In genomic region chr2:237427807-237428506, GRCh38 we compare ENCODE assay signal across 9 cellular contexts. TPM values are rescaled to one million over a fixed set of nuclear protein-coding genes. Genes with fewer than 3 reads are reported as not detected.
DNase-seq lines count a peak whose midpoint lies in the region; ATAC-seq, FAIRE-seq and TF ChIP-seq lines count a peak whose summit lies in the region.
"Had no signal": no experiment of that assay in that cellular context is flagged by ENCODE, and none has a peak within 500 bp of the region (broad histone marks: within the 10 kb centered on the region; RNA-seq: fewer than 3 reads in every experiment).

No MANE protein-coding gene starts in this region.

- FAIRE-seq in GM19239 (lab: Jason Lieb, UNC) (no peak), RCC 7860 (lab: Jason Lieb, UNC) (no peak)

- H3K4me1 ChIP-seq in Karpas-422 (ENCODE audit: low read length) (no peaks in the 10 kb centered on the region), right lobe of liver (no peaks in the 10 kb centered on the region)

- H3K9me3 ChIP-seq in Karpas-422 (ENCODE audit: low read length) (no peaks in the 10 kb centered on the region), right lobe of liver (no peaks in the 10 kb centered on the region)

- intact Hi-C loops in right lobe of liver (cut with DNase I), result no loop called here

- H2AFZ ChIP-seq in Karpas-422 (ENCODE audit: low read length), result no peak overlapping the region

- no peak overlapping the region for H3K27ac ChIP-seq in Karpas-422 (ENCODE audit: low read length)
- H3K27ac ChIP-seq in right lobe of liver, result no peak overlapping the region

- no peaks in the 10 kb centered on the region; the same call in 1 of the 2 replicates for H4K20me1 ChIP-seq in Karpas-422 (ENCODE audit: insufficient read depth, low read depth, low read length)

- no peak for TF ChIP-seq CTCF in GM12864 (IDR thresholded peaks at IDR 0.05; ENCODE audit: low read depth, low read length, missing control alignments)
- TF ChIP-seq CTCF in right lobe of liver (IDR thresholded peaks at IDR 0.05), result no peak
- TF ChIP-seq CTCF in mesothelial cell of epicardium (IDR thresholded peaks at IDR 0.05; ENCODE audit: unreplicated experiment), result no peak

- DNase-seq in GM12864 (ENCODE audit: low read depth) (peak; percentile 15), Karpas-422 (peak; percentile 40), GM19239 (ENCODE audit: insufficient read length, low spot score) (no peak), right lobe of liver (no peak), RCC 7860 (ENCODE audit: low spot score) (no peak), mesothelial cell of epicardium (ENCODE audit: low spot score in 2 of 2, unreplicated experiment in 2 of 2) (no peak)
- peak; percentile 82 to 93 for DNase-seq in activated T-cell treated with anti-CD3 and anti-CD28 coated beads, Interleukin-2, amount 50 U/mL, for 72 hours
- DNase-seq in stimulated activated CD4-positive, alpha-beta T cell treated with anti-CD3 and anti-CD28 coated beads, Interleukin-1b, Interleukin-23, amount 100 ng/mL, for 24 hours (ENCODE audit: low read depth in 4 of 4, low spot score in 1 of 4), result peak in 3 of 4 experiments; percentile 56 to 82 (median 74)

- H3K27me3 ChIP-seq in Karpas-422 (ENCODE audit: low read length), result no peaks in the 10 kb centered on the region
- H3K27me3 ChIP-seq in right lobe of liver, result no peaks in the 10 kb centered on the region

- H3K4me2 ChIP-seq in Karpas-422 (ENCODE audit: low read depth, low read length, poor library complexity, severe bottlenecking), result no peak overlapping the region

- no peak for TF ChIP-seq POLR2A in right lobe of liver (IDR thresholded peaks at IDR 0.05)

- H3K36me3 Mint-ChIP-seq in activated T-cell treated with anti-CD3 and anti-CD28 coated beads, Interleukin-2, amount 50 U/mL, for 72 hours (ENCODE audit: insufficient read depth in 2 of 2), result peaks cover 5 to 8% of the 10 kb centered on the region in 2 donors
- no peaks in the 10 kb centered on the region for H3K36me3 Mint-ChIP-seq in mesothelial cell of epicardium

- peak overlapping the region; percentile 74 to 80 for H3K4me3 Mint-ChIP-seq in activated T-cell treated with anti-CD3 and anti-CD28 coated beads, Interleukin-2, amount 50 U/mL, for 72 hours
- H3K4me3 Mint-ChIP-seq in mesothelial cell of epicardium, result no peak overlapping the region

- peak; percentile 78 to 85 for ATAC-seq in activated T-cell treated with anti-CD3 and anti-CD28 coated beads, Interleukin-2, amount 50 U/mL, for 72 hours (replicated peaks in 1 of 2)
- no peak for ATAC-seq in right lobe of liver

- no peak overlapping the region for H3K9ac ChIP-seq in Karpas-422 (ENCODE audit: low read length)

- 40% methylated on average over 3 of the region's 5 CpGs for WGBS in right lobe of liver (ENCODE audit: insufficient coverage, low coverage, low lambda C conversion rate, missing lambda C conversion rate)

- H3K9me2 ChIP-seq in Karpas-422 (replicated peaks; ENCODE audit: insufficient read depth, low read length), result no peaks in the 10 kb centered on the region

- no peaks in the 10 kb centered on the region for H3K36me3 ChIP-seq in Karpas-422 (ENCODE audit: insufficient read depth, low read length)
- H3K36me3 ChIP-seq in right lobe of liver, result no peaks in the 10 kb centered on the region

- H3K4me1 Mint-ChIP-seq in activated T-cell treated with anti-CD3 and anti-CD28 coated beads, Interleukin-2, amount 50 U/mL, for 72 hours (ENCODE audit: low read depth), result peaks cover 83% of the 10 kb centered on the region
- peaks cover 31% of the 10 kb centered on the region for H3K4me1 Mint-ChIP-seq in mesothelial cell of epicardium

- no peak overlapping the region for H3K4me3 ChIP-seq in GM12864 (ENCODE audit: low read depth, low read length)
- H3K4me3 ChIP-seq in Karpas-422 (ENCODE audit: low read length), result no peak overlapping the region
- no peak overlapping the region for H3K4me3 ChIP-seq in right lobe of liver
- H3K4me3 ChIP-seq: lung had no signal

- peak overlapping the region; percentile 82 for H3K27ac Mint-ChIP-seq in activated T-cell treated with anti-CD3 and anti-CD28 coated beads, Interleukin-2, amount 50 U/mL, for 72 hours
- H3K27ac Mint-ChIP-seq in mesothelial cell of epicardium, result no peak overlapping the region

- no peaks in the 10 kb centered on the region for H3K79me2 ChIP-seq in Karpas-422 (ENCODE audit: low read length)

- H3K9me3 Mint-ChIP-seq in activated T-cell treated with anti-CD3 and anti-CD28 coated beads, Interleukin-2, amount 50 U/mL, for 72 hours, result peaks cover 0 to 1% of the 10 kb centered on the region in 2 donors
- no peaks in the 10 kb centered on the region for H3K9me3 Mint-ChIP-seq in mesothelial cell of epicardium

- no peaks in the 10 kb centered on the region for H3K27me3 Mint-ChIP-seq in activated T-cell treated with anti-CD3 and anti-CD28 coated beads, Interleukin-2, amount 50 U/mL, for 72 hours (ENCODE audit: low read depth)
- peaks cover 5% of the 10 kb centered on the region for H3K27me3 Mint-ChIP-seq in mesothelial cell of epicardium (ENCODE audit: low read depth)

RNA-seq across cellular contexts. Expression of gene COL6A3, which starts 14.0 kb away (rescaled TPM):
- 0.07 TPM in 1 of 2 replicates, not detected in the other for total RNA-seq in Karpas-422 (2014; rRNA removed; shearing (Covaris generic); ENCODE audit: low replicate concordance)
- 10 to 100 TPM; 12.0 to 17.3 TPM for total RNA-seq in activated T-cell treated with anti-CD3 and anti-CD28 coated beads, Interleukin-2, amount 50 U/mL, for 72 hours
- 10 to 100 TPM in 3 of 6 experiments, 1 to 10 TPM in 3; 4.5 to 21.1 (median 8.8) TPM for total RNA-seq in right lobe of liver
- total RNA-seq in mesothelial cell of epicardium, result 544 to 655 TPM (median 645 TPM) in 3 replicates

RNA-seq across cellular contexts. Expression of gene MLPH, which starts 59.1 kb away (rescaled TPM):
- total RNA-seq in Karpas-422 (2014; rRNA removed; shearing (Covaris generic); ENCODE audit: low replicate concordance), result not detected in 2 replicates
- under 1 TPM in 1 of 2 donors, not detected in 1; 0.36 TPM for total RNA-seq in activated T-cell treated with anti-CD3 and anti-CD28 coated beads, Interleukin-2, amount 50 U/mL, for 72 hours
- 10 to 100 TPM; 20.8 to 52.8 (median 35.1) TPM for total RNA-seq in right lobe of liver
- total RNA-seq in mesothelial cell of epicardium, result 6.1 to 7.7 TPM (median 7.5 TPM) in 3 replicates

Comparison
In these comparisons a context has a peak if more than half of its experiments do, and no peak if none do; other contexts are left out.
1. DNase-seq: peak in GM12864 (single experiment), Karpas-422 (single experiment), activated T-cell treated with anti-CD3 and anti-CD28 coated beads, Interleukin-2, amount 50 U/mL, for 72 hours (2 of 2) and stimulated activated CD4-positive, alpha-beta T cell treated with anti-CD3 and anti-CD28 coated beads, Interleukin-1b, Interleukin-23, amount 100 ng/mL, for 24 hours (3 of 4); none in GM19239 (single experiment), right lobe of liver (0 of 3), RCC 7860 (single experiment) and mesothelial cell of epicardium (0 of 2).
2. ATAC-seq: peak in activated T-cell treated with anti-CD3 and anti-CD28 coated beads, Interleukin-2, amount 50 U/mL, for 72 hours (2 of 2); none in right lobe of liver (0 of 4).
3. RNA of gene COL6A3, which starts 14.0 kb away (total RNA-seq): 544 to 655 TPM in mesothelial cell of epicardium; 12.0 to 17.3 TPM in activated T-cell treated with anti-CD3 and anti-CD28 coated beads, Interleukin-2, amount 50 U/mL, for 72 hours, 4.5 to 21.1 TPM in right lobe of liver and 0.07 TPM in Karpas-422; every median in the first group is over 10 times any median in the second.